ENCODE assay signal across 23 cellular contexts in genomic region chr14:60594077-60594476, GRCh38. TPM values are rescaled to one million over a fixed set of nuclear protein-coding genes. Genes with fewer than 3 reads are reported as not detected.
A peak's percentile ranks its signal among the peaks of the same experiment; 100 is the strongest.
DNase-seq lines count a peak whose midpoint lies in the region; ATAC-seq lines count a peak whose summit lies in the region.
"Had no signal": no experiment of that assay in that cellular context is flagged by ENCODE, and none has a peak within 500 bp of the region (broad histone marks: within the 10 kb centered on the region; RNA-seq: fewer than 3 reads in every experiment).

No MANE protein-coding gene starts in this region.

- DNase-seq in NCI-H1417 (lab: John Stamatoyannopoulos, UW) (peak in 2 of 3 experiments; percentile 29 to 97), NCI-H1417 treated with DMSO at 0.1 percent for 48 hours (lab: John Stamatoyannopoulos, UW) (no peak), NCI-H187 treated with DMSO at 0.1 percent for 48 hours (lab: John Stamatoyannopoulos, UW) (peak; percentile 95), SK-MEL-5 (ENCODE audit: low read depth, low spot score) (peak; percentile 29)
- DNase-seq in stimulated activated CD4-positive, alpha-beta T cell treated with anti-CD3 and anti-CD28 coated beads, Interleukin-2, amount 100 ng/mL, for 24 hours = no peak
- DNase-seq: 8988T; Calu3; GOT3; Karpas-422; NCI-H1436; NCI-H1930; NCI-H2171 treated with DMSO at 0.1 percent for 48 hours; NCI-H524; NCI-H774; NK-92 treated with Interleukin-12 subunit alpha and Interleukin-12 subunit beta, amount 100 ng/mL, for 24 hours; PC-9; SJCRH30; T-cell had no signal

- no peaks in the 10 kb centered on the region for H3K4me1 Mint-ChIP-seq in stimulated activated memory B cell treated with anti-CD40 and anti-IgM and Interleukin-4, amounts not matched to agents 10 μg/mL and 1 μg/mL and 100 μg/mL, for 72 hours
- H3K4me1 Mint-ChIP-seq: T-cell had no signal

- H3K27ac Mint-ChIP-seq in stimulated activated memory B cell treated with anti-CD40 and anti-IgM and Interleukin-4, amounts not matched to agents 10 μg/mL and 1 μg/mL and 100 μg/mL, for 72 hours = no peak overlapping the region
- H3K27ac Mint-ChIP-seq: T-cell had no signal

- H3K4me3 Mint-ChIP-seq in stimulated activated memory B cell treated with anti-CD40 and anti-IgM and Interleukin-4, amounts not matched to agents 10 μg/mL and 1 μg/mL and 100 μg/mL, for 72 hours = no peak overlapping the region
- H3K4me3 Mint-ChIP-seq: T-cell had no signal

- peaks cover 15% of the 10 kb centered on the region for H3K27me3 Mint-ChIP-seq in stimulated activated memory B cell treated with anti-CD40 and anti-IgM and Interleukin-4, amounts not matched to agents 10 μg/mL and 1 μg/mL and 100 μg/mL, for 72 hours

- no peak for ATAC-seq in GM18502 (IDR thresholded peaks at IDR 0.05; ENCODE audit: poor library complexity, unreplicated experiment)
- no peak for ATAC-seq in stimulated activated memory B cell treated with anti-CD40 and anti-IgM and Interleukin-4, amounts not matched to agents 10 μg/mL and 1 μg/mL and 100 μg/mL, for 72 hours
- no peak for ATAC-seq in HG02885 (IDR thresholded peaks at IDR 0.05; ENCODE audit: poor library complexity, unreplicated experiment)
- ATAC-seq: HCT116, Right ventricle myocardium inferior, T-cell had no signal

- in situ Hi-C loops in SK-MEL-5 (cut with HindIII; ENCODE audit: low pct_unique_long_range_greater_than_20kb, low sequenced_read_pairs) = no loop called here

- no peaks in the 10 kb centered on the region for H3K9me3 Mint-ChIP-seq in stimulated activated memory B cell treated with anti-CD40 and anti-IgM and Interleukin-4, amounts not matched to agents 10 μg/mL and 1 μg/mL and 100 μg/mL, for 72 hours
- H3K9me3 Mint-ChIP-seq: T-cell had no signal

- no peaks in the 10 kb centered on the region for H3K36me3 Mint-ChIP-seq in stimulated activated memory B cell treated with anti-CD40 and anti-IgM and Interleukin-4, amounts not matched to agents 10 μg/mL and 1 μg/mL and 100 μg/mL, for 72 hours
- H3K36me3 Mint-ChIP-seq: T-cell had no signal

RNA-seq across cellular contexts. Expression of gene SIX1, which starts 55.2 kb away (rescaled TPM):
- 2.3 and 3.3 TPM in 2 replicates for total RNA-seq in SK-MEL-5 (2014; rRNA removed; shearing (Covaris generic))
- 3.9 and 5.2 TPM in 2 replicates for polyA plus RNA-seq in SK-MEL-5 (2015; cell fraction: cytosol; rRNA removed)
- 1.2 and 3.3 TPM in 2 replicates for polyA plus RNA-seq in SK-MEL-5 (2015; cell fraction: nucleus; rRNA removed)
- total RNA-seq: Right ventricle myocardium inferior had no signal

Comparison
In these comparisons a context has a peak if more than half of its experiments do, and no peak if none do; other contexts are left out.
1. DNase-seq: peak in NCI-H1417 (2 of 3), NCI-H187 treated with DMSO at 0.1 percent for 48 hours (single experiment) and SK-MEL-5 (single experiment); none in NCI-H1417 treated with DMSO at 0.1 percent for 48 hours (single experiment) and stimulated activated CD4-positive, alpha-beta T cell treated with anti-CD3 and anti-CD28 coated beads, Interleukin-2, amount 100 ng/mL, for 24 hours (0 of 2).